In the genomic region with DNA sequence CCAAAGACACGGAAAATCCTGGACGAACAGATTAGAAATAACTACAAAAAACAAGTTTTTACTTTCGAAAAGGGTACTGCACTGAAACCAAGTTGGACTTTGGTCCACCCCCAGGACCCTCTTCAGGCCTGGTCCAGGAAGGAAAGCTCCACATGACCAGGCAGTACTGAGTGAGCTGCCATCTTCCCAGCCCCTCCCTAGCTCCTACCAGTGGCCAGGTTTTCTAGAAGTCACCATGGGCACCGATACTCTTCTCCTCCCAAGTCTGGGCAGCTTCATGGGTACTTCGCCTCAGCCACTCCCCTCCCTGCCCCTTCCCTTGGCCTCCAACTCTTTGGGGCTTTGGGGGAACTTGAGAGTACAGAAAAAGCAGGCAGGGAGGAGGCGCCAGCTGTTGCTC, we compare ENCODE assay signal across 16 cellular contexts. TPM values are rescaled to one million over a fixed set of nuclear protein-coding genes. Genes with fewer than 3 reads are reported as not detected.
DNase-seq lines count a peak whose midpoint lies in the region; ATAC-seq and TF ChIP-seq lines count a peak whose summit lies in the region.
"Had no signal": no experiment of that assay in that cellular context is flagged by ENCODE, and none has a peak within 500 bp of the region (broad histone marks: within the 10 kb centered on the region; RNA-seq: fewer than 3 reads in every experiment).

No MANE protein-coding gene starts in this region.

- CTCF ChIA-PET in activated naive CD4-positive, alpha-beta T cell treated with anti-CD3 and anti-CD28 coated beads for 36 hours (lab: Charles Lee) = interaction anchor here (0.5 to 7.9 kb wide), 7 partner anchors 12 to 471 kb away, joined by 3 to 223 read pairs (median 3); a partner anchor contains a TSS
- CTCF ChIA-PET in activated CD8-positive, alpha-beta T cell treated with anti-CD3 and anti-CD28 coated beads, Interleukin-2, amount 10 ng/mL, durations not matched to agents 7 days and 5 days (lab: Charles Lee) = interaction anchor here (0.8 to 10.9 kb wide), 15 partner anchors 9 to 141 kb away, joined by 3 to 288 read pairs (median 10); a partner anchor contains a TSS
- CTCF ChIA-PET in SK-N-SH (lab: Yijun Ruan, JAX) = interaction anchor here (0.6 to 1.4 kb wide), 7 partner anchors 13 to 475 kb away, joined by 3 to 6 read pairs (median 3); no protein-coding TSS in a partner anchor

- H3K4me1 ChIP-seq in muscle layer of duodenum (ENCODE audit: control insufficient read depth in 1 of 2, insufficient read depth in 2 of 2, low read length in 2 of 2) = peaks cover 2 to 27% of the 10 kb centered on the region in 2 donors
- H3K4me1 ChIP-seq in upper lobe of left lung = peaks cover 17 to 61% (median 33%) of the 10 kb centered on the region in 4 donors
- H3K4me1 ChIP-seq in SK-N-SH (ENCODE audit: control insufficient read depth in 1 of 2, insufficient read depth in 2 of 2, low read depth in 1 of 2, low read length in 1 of 2) = no peaks in the 10 kb centered on the region; a peak in 1 of 4 replicates

- peaks cover 23% of the 10 kb centered on the region for H3K79me2 ChIP-seq in SK-N-SH (ENCODE audit: insufficient read depth)

- intact Hi-C loops in activated naive CD4-positive, alpha-beta T cell treated with anti-CD3 and anti-CD28 coated beads for 36 hours (cut with micrococcal nuclease) = loop anchor here (2.0 kb wide), 1 partner anchor 71 kb away; a partner anchor contains a TSS

- TF ChIP-seq EP300 in upper lobe of left lung (IDR thresholded peaks at IDR 0.05) (no peak), SK-N-SH (IDR thresholded peaks at IDR 0.05; ENCODE audit: borderline replicate concordance in 1 of 2, low read depth in 1 of 2, low read length in 1 of 2) (no peak)

- TF ChIP-seq RAD21 in SK-N-SH (IDR thresholded peaks at IDR 0.05; ENCODE audit: low read length) = no peak

- H3K36me3 Mint-ChIP-seq in activated naive CD4-positive, alpha-beta T cell treated with anti-CD3 and anti-CD28 coated beads for 36 hours (ENCODE audit: low read depth) = peaks cover 89% of the 10 kb centered on the region
- H3K36me3 Mint-ChIP-seq in activated CD8-positive, alpha-beta T cell treated with anti-CD3 and anti-CD28 coated beads, Interleukin-2, amount 10 ng/mL, durations not matched to agents 7 days and 5 days (ENCODE audit: low read depth) = peaks cover 92% of the 10 kb centered on the region
- peaks cover 14% of the 10 kb centered on the region for H3K36me3 Mint-ChIP-seq in osteocyte (ENCODE audit: unreplicated experiment)

- no peak for ATAC-seq in activated CD8-positive, alpha-beta T cell treated with anti-CD3 and anti-CD28 coated beads, Interleukin-2, amount 10 ng/mL, durations not matched to agents 7 days and 5 days
- no peak for ATAC-seq in upper lobe of left lung (ENCODE audit: low FRiP score in 2 of 2)
- ATAC-seq: activated CD4-positive, CD25-positive, alpha-beta regulatory T cell treated with anti-CD3 and anti-CD28 coated beads, Interleukin-2, amount 50 U/mL, for 24 hours; left cardiac atrium had no signal

- H3K27me3 ChIP-seq in muscle layer of duodenum (ENCODE audit: low read depth, low read length) (no peaks in the 10 kb centered on the region), upper lobe of left lung (no peaks in the 10 kb centered on the region), SK-N-SH (ENCODE audit: insufficient read depth) (no peaks in the 10 kb centered on the region)

- TF ChIP-seq CTCF in upper lobe of left lung (IDR thresholded peaks at IDR 0.05) (no peak), SK-N-SH (IDR thresholded peaks at IDR 0.05) (no peak), osteocyte (IDR thresholded peaks at IDR 0.05) (no peak)

- 82 to 91% methylated on average over 6 of the region's 6 CpGs for WGBS in upper lobe of left lung, 2 donors
- 94% methylated on average over 6 of the region's 6 CpGs for WGBS in SK-N-SH (ENCODE audit: low lambda C conversion rate)

- no peak overlapping the region for H3K9ac ChIP-seq in SK-N-SH

- no peaks in the 10 kb centered on the region for H3K9me2 ChIP-seq in SK-N-SH

- H3K4me3 ChIP-seq in muscle layer of duodenum (ENCODE audit: low read depth in 1 of 2, low read length in 2 of 2) (no peak overlapping the region), upper lobe of left lung (no peak overlapping the region), SK-N-SH (ENCODE audit: low read depth in 2 of 2, low read length in 1 of 2) (no peak overlapping the region)
- H3K4me3 ChIP-seq: thoracic aorta had no signal

- no peaks in the 10 kb centered on the region for H3K9me3 Mint-ChIP-seq in activated naive CD4-positive, alpha-beta T cell treated with anti-CD3 and anti-CD28 coated beads for 36 hours
- no peaks in the 10 kb centered on the region for H3K9me3 Mint-ChIP-seq in activated CD8-positive, alpha-beta T cell treated with anti-CD3 and anti-CD28 coated beads, Interleukin-2, amount 10 ng/mL, durations not matched to agents 7 days and 5 days (ENCODE audit: insufficient read depth)
- no peaks in the 10 kb centered on the region for H3K9me3 Mint-ChIP-seq in osteocyte (ENCODE audit: unreplicated experiment)

- H3K9me3 ChIP-seq in muscle layer of duodenum (ENCODE audit: control insufficient read depth in 1 of 2, low read length in 2 of 2) (no peaks in the 10 kb centered on the region), upper lobe of left lung (no peaks in the 10 kb centered on the region), SK-N-SH (no peaks in the 10 kb centered on the region)
- H3K9me3 ChIP-seq: thoracic aorta had no signal

- POLR2A ChIA-PET in activated CD8-positive, alpha-beta T cell treated with anti-CD3 and anti-CD28 coated beads, Interleukin-2, amount 10 ng/mL, durations not matched to agents 7 days and 5 days (lab: Charles Lee) = interaction anchor here (0.7 to 8.0 kb wide), 8 partner anchors 12 to 127 kb away, joined by 3 to 103 read pairs (median 34); a partner anchor contains a TSS
- POLR2A ChIA-PET in SK-N-SH (lab: Yijun Ruan, JAX) = interaction anchor here (1.5 kb wide), 1 partner anchor 12 kb away, joined by 5 read pairs; a partner anchor contains a TSS

- H4K20me1 ChIP-seq in SK-N-SH (ENCODE audit: insufficient read depth) = no peaks in the 10 kb centered on the region

- no peak for TF ChIP-seq POLR2A in upper lobe of left lung (IDR thresholded peaks at IDR 0.05)

- DNase-seq in activated naive CD4-positive, alpha-beta T cell treated with anti-CD3 and anti-CD28 coated beads for 36 hours = peak; percentile 7
- no peak for DNase-seq in activated naive CD4-positive, alpha-beta T cell treated with anti-CD3 and anti-CD28 coated beads, Interleukin-2, amount 50 U/mL, for 16 hours
- DNase-seq in activated CD8-positive, alpha-beta T cell treated with anti-CD3 and anti-CD28 coated beads, Interleukin-2, amount 10 ng/mL, durations not matched to agents 7 days and 5 days = no peak
- DNase-seq in upper lobe of left lung = no peak
- no peak for DNase-seq in SK-N-SH
- no peak for DNase-seq in stimulated activated CD4-positive, alpha-beta T cell treated with anti-CD3 and anti-CD28 coated beads, Interleukin-15, amount 100 ng/mL, for 24 hours
- DNase-seq in osteocyte (ENCODE audit: extremely low spot score, unreplicated experiment) = no peak
- DNase-seq: cerebellar nuclear complex, erythroblast, left cardiac atrium, NCI-H1092 treated with DMSO at 0.1 percent for 48 hours had no signal

- H3K27ac Mint-ChIP-seq in activated naive CD4-positive, alpha-beta T cell treated with anti-CD3 and anti-CD28 coated beads for 36 hours = peak overlapping the region; percentile 97
- peak overlapping the region; percentile 99 for H3K27ac Mint-ChIP-seq in activated CD8-positive, alpha-beta T cell treated with anti-CD3 and anti-CD28 coated beads, Interleukin-2, amount 10 ng/mL, durations not matched to agents 7 days and 5 days
- no peak overlapping the region for H3K27ac Mint-ChIP-seq in osteocyte (ENCODE audit: unreplicated experiment)

- no peak overlapping the region for H2AFZ ChIP-seq in SK-N-SH (ENCODE audit: low read depth)

- H3K36me3 ChIP-seq in muscle layer of duodenum (ENCODE audit: control insufficient read depth in 1 of 2, insufficient read depth in 2 of 2, low read length in 2 of 2) (peaks cover 51 to 64% of the 10 kb centered on the region in 2 donors), upper lobe of left lung (peaks cover 9 to 73% (median 51%) of the 10 kb centered on the region in 4 donors), SK-N-SH (replicated peaks in 1 of 2; ENCODE audit: control insufficient read depth in 1 of 2, insufficient read depth in 2 of 2, low read length in 1 of 2) (peaks cover 46 to 51% of the 10 kb centered on the region in 2 experiments)

- H3K4me2 ChIP-seq in SK-N-SH = no peak overlapping the region

- H3F3A ChIP-seq in SK-N-SH (replicated peaks; ENCODE audit: insufficient read depth) = peaks cover 4% of the 10 kb centered on the region

- H3K4me1 Mint-ChIP-seq in activated naive CD4-positive, alpha-beta T cell treated with anti-CD3 and anti-CD28 coated beads for 36 hours (ENCODE audit: low read depth) = peaks cover 95% of the 10 kb centered on the region
- peaks cover 94% of the 10 kb centered on the region for H3K4me1 Mint-ChIP-seq in activated CD8-positive, alpha-beta T cell treated with anti-CD3 and anti-CD28 coated beads, Interleukin-2, amount 10 ng/mL, durations not matched to agents 7 days and 5 days (ENCODE audit: low read depth)
- peaks cover 12% of the 10 kb centered on the region for H3K4me1 Mint-ChIP-seq in osteocyte (ENCODE audit: unreplicated experiment)

- H3K27ac ChIP-seq in muscle layer of duodenum (ENCODE audit: low read length) = peak overlapping the region; percentile 11
- H3K27ac ChIP-seq in upper lobe of left lung = peak overlapping the region in 3 of 4 donors; percentile 6 to 79 (median 72)
- no peak overlapping the region for H3K27ac ChIP-seq in SK-N-SH (ENCODE audit: low read depth in 2 of 2, low read length in 1 of 2)

- H3K4me3 Mint-ChIP-seq in activated naive CD4-positive, alpha-beta T cell treated with anti-CD3 and anti-CD28 coated beads for 36 hours = peak overlapping the region; percentile 80
- peak overlapping the region; percentile 71 for H3K4me3 Mint-ChIP-seq in activated CD8-positive, alpha-beta T cell treated with anti-CD3 and anti-CD28 coated beads, Interleukin-2, amount 10 ng/mL, durations not matched to agents 7 days and 5 days
- H3K4me3 Mint-ChIP-seq in osteocyte (ENCODE audit: unreplicated experiment) = no peak overlapping the region

- no peaks in the 10 kb centered on the region for H3K27me3 Mint-ChIP-seq in activated naive CD4-positive, alpha-beta T cell treated with anti-CD3 and anti-CD28 coated beads for 36 hours (ENCODE audit: low read depth)
- no peaks in the 10 kb centered on the region for H3K27me3 Mint-ChIP-seq in activated CD8-positive, alpha-beta T cell treated with anti-CD3 and anti-CD28 coated beads, Interleukin-2, amount 10 ng/mL, durations not matched to agents 7 days and 5 days (ENCODE audit: low read depth)
- H3K27me3 Mint-ChIP-seq in osteocyte (ENCODE audit: unreplicated experiment) = no peaks in the 10 kb centered on the region

RNA-seq across cellular contexts. Expression of a gene that starts 6.6 kb away (rescaled TPM):
- total RNA-seq in activated naive CD4-positive, alpha-beta T cell treated with anti-CD3 and anti-CD28 coated beads for 36 hours = 10 to 100 TPM; 31.9 to 33.5 TPM
- 10 to 100 TPM; 46.6 to 48.9 TPM for total RNA-seq in activated CD8-positive, alpha-beta T cell treated with anti-CD3 and anti-CD28 coated beads, Interleukin-2, amount 10 ng/mL, durations not matched to agents 7 days and 5 days
- total RNA-seq in upper lobe of left lung = 10 to 100 TPM in 2 of 6 donors, 1 to 10 TPM in 4; 4.6 to 25.1 (median 7.1) TPM
- polyA plus RNA-seq in SK-N-SH (2012; rRNA removed) = 36.8 and 48.9 TPM in 2 replicates
- polyA plus RNA-seq in SK-N-SH (2012; cell fraction: cytosol; rRNA removed) = 21.1 and 21.3 TPM in 2 replicates
- polyA plus RNA-seq in SK-N-SH (2012; cell fraction: nucleus; rRNA removed) = 137 and 179 TPM in 2 replicates
- total RNA-seq in osteocyte = 6.9 and 9.1 TPM in 2 replicates

RNA-seq across cellular contexts. Expression of a gene that starts 12.0 kb away (rescaled TPM):
- 10 to 100 TPM; 27.9 to 28.0 TPM for total RNA-seq in activated naive CD4-positive, alpha-beta T cell treated with anti-CD3 and anti-CD28 coated beads for 36 hours
- 10 to 100 TPM; 31.2 to 32.5 TPM for total RNA-seq in activated CD8-positive, alpha-beta T cell treated with anti-CD3 and anti-CD28 coated beads, Interleukin-2, amount 10 ng/mL, durations not matched to agents 7 days and 5 days
- total RNA-seq in upper lobe of left lung (10 to 100 TPM; 32.6 to 71.5 (median 46.9) TPM), osteocyte (13.1 and 17.0 TPM in 2 replicates)
- polyA plus RNA-seq in SK-N-SH (2012; rRNA removed) = 24.1 and 26.0 TPM in 2 replicates
- polyA plus RNA-seq in SK-N-SH (2012; cell fraction: cytosol; rRNA removed) = 11.0 and 15.8 TPM in 2 replicates
- 33.9 and 51.7 TPM in 2 replicates for polyA plus RNA-seq in SK-N-SH (2012; cell fraction: nucleus; rRNA removed)
- polyA plus RNA-seq: neural cell had no signal

RNA-seq across cellular contexts. Expression of a gene that starts 19.1 kb away (rescaled TPM):
- total RNA-seq in activated naive CD4-positive, alpha-beta T cell treated with anti-CD3 and anti-CD28 coated beads for 36 hours = 10 to 100 TPM; 48.1 to 56.7 TPM
- 100 to 1,000 TPM; 112 to 131 TPM for total RNA-seq in activated CD8-positive, alpha-beta T cell treated with anti-CD3 and anti-CD28 coated beads, Interleukin-2, amount 10 ng/mL, durations not matched to agents 7 days and 5 days
- total RNA-seq in upper lobe of left lung (1 to 10 TPM in 5 of 6 donors, not detected in 1; 1.0 to 8.8 (median 3.3) TPM), osteocyte (not detected in 2 replicates)
- polyA plus RNA-seq in SK-N-SH (2012; rRNA removed) = not detected in 2 replicates
- not detected in 2 replicates for polyA plus RNA-seq in SK-N-SH (2012; cell fraction: cytosol; rRNA removed)
- not detected in 2 replicates for polyA plus RNA-seq in SK-N-SH (2012; cell fraction: nucleus; rRNA removed)
- total RNA-seq: SK-MEL-5 had no signal
- polyA plus RNA-seq: neural cell had no signal

RNA-seq across cellular contexts. Expression of a gene that starts 29.2 kb away (rescaled TPM):
- total RNA-seq in activated naive CD4-positive, alpha-beta T cell treated with anti-CD3 and anti-CD28 coated beads for 36 hours = 100 to 1,000 TPM; 273 to 278 TPM
- total RNA-seq in activated CD8-positive, alpha-beta T cell treated with anti-CD3 and anti-CD28 coated beads, Interleukin-2, amount 10 ng/mL, durations not matched to agents 7 days and 5 days = 100 to 1,000 TPM; 217 to 228 TPM
- total RNA-seq in upper lobe of left lung (100 to 1,000 TPM in 2 of 6 donors, 10 to 100 TPM in 4; 40.1 to 125 (median 67.2) TPM), osteocyte (172 TPM in 2 replicates)
- polyA plus RNA-seq in SK-N-SH (2012; rRNA removed) = 189 and 195 TPM in 2 replicates
- 238 and 299 TPM in 2 replicates for polyA plus RNA-seq in SK-N-SH (2012; cell fraction: cytosol; rRNA removed)
- polyA plus RNA-seq in SK-N-SH (2012; cell fraction: nucleus; rRNA removed) = 53.6 and 63.7 TPM in 2 replicates

RNA-seq across cellular contexts. Expression of a gene that starts 30.0 kb away (rescaled TPM):
- 100 to 1,000 TPM; 252 to 261 TPM for total RNA-seq in activated naive CD4-positive, alpha-beta T cell treated with anti-CD3 and anti-CD28 coated beads for 36 hours
- 100 to 1,000 TPM; 195 to 201 TPM for total RNA-seq in activated CD8-positive, alpha-beta T cell treated with anti-CD3 and anti-CD28 coated beads, Interleukin-2, amount 10 ng/mL, durations not matched to agents 7 days and 5 days
- 10 to 100 TPM; 15.4 to 43.0 (median 25.5) TPM for total RNA-seq in upper lobe of left lung
- 39.8 and 46.9 TPM in 2 replicates for polyA plus RNA-seq in SK-N-SH (2012; rRNA removed)
- polyA plus RNA-seq in SK-N-SH (2012; cell fraction: cytosol; rRNA removed) = 27.2 and 35.7 TPM in 2 replicates
- 46.2 and 57.3 TPM in 2 replicates for polyA plus RNA-seq in SK-N-SH (2012; cell fraction: nucleus; rRNA removed)
- total RNA-seq in osteocyte = 36.4 and 36.9 TPM in 2 replicates

Comparison
In these comparisons a context has a peak if more than half of its experiments do, and no peak if none do; other contexts are left out.
1. H3K27ac ChIP-seq: peak in muscle layer of duodenum (single experiment) and upper lobe of left lung (3 of 4); none in SK-N-SH (0 of 2).
2. RNA of a gene that starts 19.1 kb away (total RNA-seq): 112 to 131 TPM in activated CD8-positive, alpha-beta T cell treated with anti-CD3 and anti-CD28 coated beads, Interleukin-2, amount 10 ng/mL, durations not matched to agents 7 days and 5 days and 48.1 to 56.7 TPM in activated naive CD4-positive, alpha-beta T cell treated with anti-CD3 and anti-CD28 coated beads for 36 hours; 1.0 to 8.8 TPM in upper lobe of left lung and not detected in osteocyte; every median in the first group is over 4 times any median in the second.